ENCODE assay signal across 1 cellular context in genomic region chr10:21533577-21534475, GRCh38.
TF ChIP-seq lines count a peak whose summit lies in the region.

Gene MLLT10, plus strand, starts transcription at chr10:21534232. Its CDS starts 413 bp downstream, at chr10:21534645.

TF ChIP-seq in HCT116, 20 proteins besides CTCF, POLR2A, EP300 and RAD21 (continued from another document):
- TF ChIP-seq REST (IDR thresholded peaks at IDR 0.05; ENCODE audit: low read depth): no peak
- TF ChIP-seq JUND (IDR thresholded peaks at IDR 0.05): no peak
- no peak for TF ChIP-seq CEBPB (IDR thresholded peaks at IDR 0.05; ENCODE audit: low read depth)
